21 cellular contexts compared by ENCODE assay signal in genomic region chr4:184368290-184368689, GRCh38.
DNase-seq lines count a peak whose midpoint lies in the region; ATAC-seq, FAIRE-seq and TF ChIP-seq lines count a peak whose summit lies in the region.
"Had no signal": no experiment of that assay in that cellular context is flagged by ENCODE, and none has a peak within 500 bp of the region (broad histone marks: within the 10 kb centered on the region; RNA-seq: fewer than 3 reads in every experiment).

No MANE protein-coding gene starts in this region.

- no peak for FAIRE-seq in HepG2 (lab: Jason Lieb, UNC)

- H3K36me3 ChIP-seq in HepG2 (replicated peaks in 1 of 2; ENCODE audit: control insufficient read depth in 1 of 2, insufficient read depth in 2 of 2, low read length in 2 of 2) (no peaks in the 10 kb centered on the region), right lobe of liver (no peaks in the 10 kb centered on the region), BE2C (no peaks in the 10 kb centered on the region)
- H3K36me3 ChIP-seq: MG63, SJSA1 had no signal

- CTCF ChIA-PET in HepG2 (lab: Yijun Ruan, JAX; ENCODE audit: low intra/inter-chr PET ratio, low total read pairs), result no interaction called here

- POLR2A ChIA-PET in HepG2 (lab: Yijun Ruan, JAX), result no interaction called here

- no peak overlapping the region for H2AFZ ChIP-seq in HepG2 (ENCODE audit: low read length)

- H3K4me3 Mint-ChIP-seq in naive B cell, result peak overlapping the region in 1 of 8 donors; percentile 18
- H3K4me3 Mint-ChIP-seq: CD4-positive, CD25-positive, alpha-beta regulatory T cell had no signal

- H3K27me3 ChIP-seq in HepG2 (ENCODE audit: control insufficient read depth in 1 of 2, insufficient read depth in 2 of 2, low read length in 2 of 2), result no peaks in the 10 kb centered on the region
- H3K27me3 ChIP-seq in right lobe of liver, result no peaks in the 10 kb centered on the region
- no peaks in the 10 kb centered on the region for H3K27me3 ChIP-seq in dorsolateral prefrontal cortex
- H3K27me3 ChIP-seq in BE2C, result no peaks in the 10 kb centered on the region
- H3K27me3 ChIP-seq: MG63, SJSA1 had no signal

- no peaks in the 10 kb centered on the region for H3K79me2 ChIP-seq in HepG2 (ENCODE audit: insufficient read depth, low read length)

- TF ChIP-seq POLR2A in HepG2 (IDR thresholded peaks at IDR 0.05; ENCODE audit: insufficient read depth in 1 of 2, low read depth in 2 of 2, low read length in 2 of 2), result no peak
- no peak for TF ChIP-seq POLR2A in right lobe of liver (IDR thresholded peaks at IDR 0.05)

- WGBS in HepG2 (ENCODE audit: low lambda C conversion rate), result 93% methylated on average over 3 of the region's 3 CpGs
- 89% methylated on average over 1 of the region's 3 CpGs for WGBS in right lobe of liver (ENCODE audit: insufficient coverage, low coverage, low lambda C conversion rate, missing lambda C conversion rate)

- TF ChIP-seq CTCF in HepG2 (CRISPR knock-in tag; IDR thresholded peaks at IDR 0.05) (no peak), right lobe of liver (IDR thresholded peaks at IDR 0.05) (no peak), dorsolateral prefrontal cortex (IDR thresholded peaks at IDR 0.05 in 54 of 56, conservative IDR thresholded peaks at IDR 0.05 in 2 of 56; ENCODE audit: low read depth in 1 of 56, partially characterized antibody in 56 of 56) (no peak), BE2C (IDR thresholded peaks at IDR 0.05; ENCODE audit: low read depth, low read length) (no peak)

- intact Hi-C loops in HepG2 (cut with micrococcal nuclease; ENCODE audit: unreplicated experiment) (no loop called here), right lobe of liver (cut with DNase I) (no loop called here), dorsolateral prefrontal cortex (cut with DNase I) (no loop called here)

- in situ Hi-C loops in HepG2 (cut with HindIII; ENCODE audit: extremely low pct_ligation_motif_present, low pct_unique_long_range_greater_than_20kb), result no loop called here

- H3K9ac ChIP-seq in HepG2 (ENCODE audit: insufficient read depth, low read depth, low read length), result no peak overlapping the region

- H3K4me1 ChIP-seq in HepG2 (ENCODE audit: insufficient read depth, low read length), result peaks cover 39% of the 10 kb centered on the region
- H3K4me1 ChIP-seq in right lobe of liver, result peaks cover 0 to 25% (median 7%) of the 10 kb centered on the region in 4 donors
- H3K4me1 ChIP-seq in BE2C, result no peaks in the 10 kb centered on the region

- no TSS peak for BruUV-seq in HepG2 (replicated peaks; lab: Mats Ljungman, UMichigan)

- H3K27ac Mint-ChIP-seq in naive B cell, result peak overlapping the region in 2 of 6 donors; percentile 15 to 29

- H3K4me1 Mint-ChIP-seq in naive B cell, result peaks cover 21 to 39% (median 32%) of the 10 kb centered on the region in 3 donors

- no peak for TF ChIP-seq RAD21 in HepG2 (CRISPR knock-in tag; IDR thresholded peaks at IDR 0.05)

- no peak for ATAC-seq in HepG2
- no peak for ATAC-seq in right lobe of liver
- peak; percentile 67 to 69 for ATAC-seq in naive B cell (ENCODE audit: low read depth in 2 of 2)
- ATAC-seq in HG03196 (IDR thresholded peaks at IDR 0.05; ENCODE audit: unreplicated experiment), result no peak
- ATAC-seq: HCT116, Right ventricle myocardium inferior had no signal

- H3K9me3 Mint-ChIP-seq in naive B cell, result peaks cover 0 to 1% (median 0%) of the 10 kb centered on the region in 7 donors
- H3K9me3 Mint-ChIP-seq: CD4-positive, CD25-positive, alpha-beta regulatory T cell had no signal

- H3K27ac ChIP-seq in HepG2 (ENCODE audit: extremely low read length, insufficient read depth, low read length) (no peak overlapping the region), right lobe of liver (no peak overlapping the region), dorsolateral prefrontal cortex (no peak overlapping the region)
- H3K27ac ChIP-seq: SJSA1 had no signal

- H3K4me3 ChIP-seq in HepG2 (replicated peaks in 1 of 3; ENCODE audit: insufficient read depth in 1 of 3, low read depth in 2 of 3, low read length in 3 of 3), result no peak overlapping the region
- no peak overlapping the region for H3K4me3 ChIP-seq in right lobe of liver
- H3K4me3 ChIP-seq in dorsolateral prefrontal cortex, result no peak overlapping the region
- no peak overlapping the region for H3K4me3 ChIP-seq in BE2C (ENCODE audit: low read depth, low read length)
- H3K4me3 ChIP-seq: MG63, SJSA1 had no signal

- DNase-seq in HepG2 (ENCODE audit: low spot score), result no peak
- no peak for DNase-seq in right lobe of liver
- DNase-seq in NCI-H748 treated with DMSO at 0.1 percent for 48 hours (lab: John Stamatoyannopoulos, UW), result peak; percentile 0
- no peak for DNase-seq in naive B cell
- no peak for DNase-seq in dorsolateral prefrontal cortex
- no peak for DNase-seq in BE2C
- no peak for DNase-seq in activated CD8-positive, alpha-beta memory T cell treated with anti-CD3 and anti-CD28 coated beads, Interleukin-2, amount 50 U/mL, for 4 hours
- DNase-seq: CD4-positive, CD25-positive, alpha-beta regulatory T cell; DMS79 treated with DMSO at 0.1 percent for 48 hours; GOT3; MG63; NCI-H1048; NCI-H1436 treated with DMSO at 0.1 percent for 48 hours; NCI-H1930; NCI-H2227 treated with DMSO at 0.1 percent for 48 hours; NCI-H510A; NCI-H82 had no signal

- H3K9me3 ChIP-seq in HepG2 (ENCODE audit: low read length) (no peaks in the 10 kb centered on the region), right lobe of liver (no peaks in the 10 kb centered on the region), BE2C (no peaks in the 10 kb centered on the region)
- H3K9me3 ChIP-seq: MG63, SJSA1 had no signal

- no peaks in the 10 kb centered on the region for H4K20me1 ChIP-seq in HepG2 (ENCODE audit: insufficient read depth, low read length)

- H3K27me3 Mint-ChIP-seq in naive B cell, result no peaks in the 10 kb centered on the region
- H3K27me3 Mint-ChIP-seq: CD4-positive, CD25-positive, alpha-beta regulatory T cell had no signal

- H3K36me3 Mint-ChIP-seq in naive B cell, result peaks cover 0 to 19% of the 10 kb centered on the region in 2 donors
- H3K36me3 Mint-ChIP-seq: CD4-positive, CD25-positive, alpha-beta regulatory T cell had no signal

- TF ChIP-seq EP300 in HepG2 (IDR thresholded peaks at IDR 0.05; ENCODE audit: low read depth in 2 of 2, low read length in 2 of 2) (no peak), HepG2 (CRISPR knock-in tag; IDR thresholded peaks at IDR 0.05; ENCODE audit: borderline replicate concordance) (no peak)

- no peak overlapping the region for H3K4me2 ChIP-seq in HepG2 (ENCODE audit: low read depth, low read length)

TF ChIP-seq in HepG2, 621 proteins besides CTCF, POLR2A, EP300 and RAD21:
- no peak for TF ChIP-seq ZBTB8A (CRISPR knock-in tag; IDR thresholded peaks at IDR 0.05; ENCODE audit: borderline replicate concordance, low read depth)
- TF ChIP-seq NPAS2 (CRISPR knock-in tag; IDR thresholded peaks at IDR 0.05; ENCODE audit: borderline replicate concordance), result no peak
- no peak for TF ChIP-seq PRPF4 (IDR thresholded peaks at IDR 0.05; ENCODE audit: low read depth, low read length, poor library complexity, severe bottlenecking)
- TF ChIP-seq RXRB (CRISPR knock-in tag; IDR thresholded peaks at IDR 0.05; ENCODE audit: borderline replicate concordance), result no peak
- peak; percentile 70; the same call in 1 of the 2 replicates for TF ChIP-seq ZNF12 (CRISPR knock-in tag; IDR thresholded peaks at IDR 0.05)
- TF ChIP-seq ZNF766 (CRISPR knock-in tag; IDR thresholded peaks at IDR 0.05; ENCODE audit: borderline replicate concordance), result no peak
- TF ChIP-seq, protein P1, sequence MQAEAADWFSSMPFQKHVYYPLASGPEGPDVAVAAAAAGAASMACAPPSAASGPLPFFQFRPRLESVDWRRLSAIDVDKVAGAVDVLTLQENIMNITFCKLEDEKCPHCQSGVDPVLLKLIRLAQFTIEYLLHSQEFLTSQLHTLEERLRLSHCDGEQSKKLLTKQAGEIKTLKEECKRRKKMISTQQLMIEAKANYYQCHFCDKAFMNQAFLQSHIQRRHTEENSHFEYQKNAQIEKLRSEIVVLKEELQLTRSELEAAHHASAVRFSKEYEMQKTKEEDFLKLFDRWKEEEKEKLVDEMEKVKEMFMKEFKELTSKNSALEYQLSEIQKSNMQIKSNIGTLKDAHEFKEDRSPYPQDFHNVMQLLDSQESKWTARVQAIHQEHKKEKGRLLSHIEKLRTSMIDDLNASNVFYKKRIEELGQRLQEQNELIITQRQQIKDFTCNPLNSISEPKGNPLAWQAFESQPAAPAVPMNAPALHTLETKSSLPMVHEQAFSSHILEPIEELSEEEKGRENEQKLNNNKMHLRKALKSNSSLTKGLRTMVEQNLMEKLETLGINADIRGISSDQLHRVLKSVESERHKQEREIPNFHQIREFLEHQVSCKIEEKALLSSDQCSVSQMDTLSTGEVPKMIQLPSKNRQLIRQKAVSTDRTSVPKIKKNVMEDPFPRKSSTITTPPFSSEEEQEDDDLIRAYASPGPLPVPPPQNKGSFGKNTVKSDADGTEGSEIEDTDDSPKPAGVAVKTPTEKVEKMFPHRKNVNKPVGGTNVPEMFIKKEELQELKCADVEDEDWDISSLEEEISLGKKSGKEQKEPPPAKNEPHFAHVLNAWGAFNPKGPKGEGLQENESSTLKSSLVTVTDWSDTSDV (CRISPR knock-in tag; IDR thresholded peaks at IDR 0.05), result no peak

Comparison
In these comparisons a context has a peak if more than half of its experiments do, and no peak if none do; other contexts are left out.
1. ATAC-seq: peak in naive B cell (2 of 2); none in HepG2 (single experiment), right lobe of liver (0 of 4) and HG03196 (single experiment).